Comparison of ENCODE assay signal across 8 cellular contexts in genomic region chr6:89375902-89376301, GRCh38. TPM values are rescaled to one million over a fixed set of nuclear protein-coding genes. Genes with fewer than 3 reads are reported as not detected.
A peak's percentile ranks its signal among the peaks of the same experiment; 100 is the strongest.
DNase-seq lines count a peak whose midpoint lies in the region; ATAC-seq, FAIRE-seq and TF ChIP-seq lines count a peak whose summit lies in the region.
"Had no signal": no experiment of that assay in that cellular context is flagged by ENCODE, and none has a peak within 500 bp of the region (broad histone marks: within the 10 kb centered on the region; RNA-seq: fewer than 3 reads in every experiment).

No MANE protein-coding gene starts in this region.

- no peaks in the 10 kb centered on the region for H3F3A ChIP-seq in PC-9 (ENCODE audit: insufficient read depth, low read depth)

- H3K27me3 ChIP-seq in CD8-positive, alpha-beta memory T cell (ENCODE audit: insufficient read depth, low read length, poor library complexity, severe bottlenecking) = no peaks in the 10 kb centered on the region
- H3K27me3 ChIP-seq in KMS-11 (ENCODE audit: insufficient read depth, low read depth) (no peaks in the 10 kb centered on the region), PC-9 (ENCODE audit: insufficient read depth, low read depth) (no peaks in the 10 kb centered on the region), breast epithelium (no peaks in the 10 kb centered on the region), HepG2 (ENCODE audit: control insufficient read depth in 1 of 2, insufficient read depth in 2 of 2, low read length in 2 of 2) (no peaks in the 10 kb centered on the region; a peak in 1 of 5 replicates)

- TF ChIP-seq CTCF in KMS-11 (conservative IDR thresholded peaks at IDR 0.05; ENCODE audit: low read depth, low read length) = no peak
- TF ChIP-seq CTCF in PC-9 (conservative IDR thresholded peaks at IDR 0.05) = no peak
- TF ChIP-seq CTCF in breast epithelium (IDR thresholded peaks at IDR 0.05) = no peak
- TF ChIP-seq CTCF in HepG2 (CRISPR knock-in tag; IDR thresholded peaks at IDR 0.05) = no peak

- TF ChIP-seq RAD21 in HepG2 (CRISPR knock-in tag; IDR thresholded peaks at IDR 0.05) = no peak

- H3K4me1 ChIP-seq in CD8-positive, alpha-beta memory T cell (ENCODE audit: insufficient read depth, low read length) = peaks cover 19% of the 10 kb centered on the region
- H3K4me1 ChIP-seq in KMS-11 (ENCODE audit: low read depth, poor library complexity, severe bottlenecking) (peaks cover 71% of the 10 kb centered on the region), PC-9 (replicated peaks; ENCODE audit: insufficient read depth) (peaks cover 15% of the 10 kb centered on the region), breast epithelium (no peaks in the 10 kb centered on the region), HepG2 (ENCODE audit: insufficient read depth, low read length) (0 out of 2 replicates have a peak, but pooled peaks cover 7% of the 10 kb centered on the region)

- H3K4me3 Mint-ChIP-seq in CD8-positive, alpha-beta memory T cell = no peak overlapping the region
- H3K4me3 Mint-ChIP-seq in naive thymus-derived CD8-positive, alpha-beta T cell = peak overlapping the region in 1 of 10 donors; percentile 6

- H3K4me1 Mint-ChIP-seq in CD8-positive, alpha-beta memory T cell = peaks cover 19 to 36% (median 23%) of the 10 kb centered on the region in 3 donors
- peaks cover 4 to 37% (median 18%) of the 10 kb centered on the region in 4 donors for H3K4me1 Mint-ChIP-seq in naive thymus-derived CD8-positive, alpha-beta T cell

- TF ChIP-seq POLR2A in breast epithelium (IDR thresholded peaks at IDR 0.05) (no peak), HepG2 (IDR thresholded peaks at IDR 0.05; ENCODE audit: insufficient read depth in 1 of 2, low read depth in 2 of 2, low read length in 2 of 2) (no peak)

- 72% methylated on average over 4 of the region's 4 CpGs for WGBS in HepG2 (ENCODE audit: low lambda C conversion rate)

- no peak overlapping the region for H3K27ac ChIP-seq in CD8-positive, alpha-beta memory T cell (ENCODE audit: low read depth, low read length)
- peak overlapping the region; percentile 50; the same call in 1 of the 2 replicates for H3K27ac ChIP-seq in KMS-11
- H3K27ac ChIP-seq in PC-9 = no peak overlapping the region
- H3K27ac ChIP-seq in breast epithelium = peak overlapping the region in 1 of 2 donors; percentile 29
- H3K27ac ChIP-seq in HepG2 (ENCODE audit: extremely low read length, insufficient read depth, low read length) = no peak overlapping the region

- no peak for FAIRE-seq in HepG2 (lab: Jason Lieb, UNC)
- FAIRE-seq: urothelium cell line had no signal

- peak overlapping the region in 7 of 8 donors; percentile 57 to 85 (median 73) for H3K27ac Mint-ChIP-seq in CD8-positive, alpha-beta memory T cell
- H3K27ac Mint-ChIP-seq in naive thymus-derived CD8-positive, alpha-beta T cell = peak overlapping the region in 8 of 10 donors; percentile 2 to 44 (median 20)

- no peaks in the 10 kb centered on the region for H3K36me3 Mint-ChIP-seq in CD8-positive, alpha-beta memory T cell
- no peaks in the 10 kb centered on the region for H3K36me3 Mint-ChIP-seq in naive thymus-derived CD8-positive, alpha-beta T cell

- intact Hi-C loops in PC-9 (cut with micrococcal nuclease; ENCODE audit: unreplicated experiment) (no loop called here), breast epithelium (cut with DNase I; ENCODE audit: low total_unique reads) (no loop called here), HepG2 (cut with micrococcal nuclease; ENCODE audit: unreplicated experiment) (loop anchor here (5.0 to 10.0 kb wide), 2 partner anchors 236 to 391 kb away; no protein-coding TSS in a partner anchor)

- in situ Hi-C loops in HepG2 (cut with HindIII; ENCODE audit: extremely low pct_ligation_motif_present, low pct_unique_long_range_greater_than_20kb) = no loop called here

- H3K79me2 ChIP-seq in KMS-11 (ENCODE audit: insufficient read depth, low read depth) (no peaks in the 10 kb centered on the region), PC-9 (ENCODE audit: low read depth) (no peaks in the 10 kb centered on the region), HepG2 (ENCODE audit: insufficient read depth, low read length) (no peaks in the 10 kb centered on the region)

- BruUV-seq in PC-9 (replicated peaks; lab: Mats Ljungman, UMichigan) (no TSS peak), HepG2 (replicated peaks; lab: Mats Ljungman, UMichigan) (no TSS peak)

- POLR2A ChIA-PET in CD8-positive, alpha-beta memory T cell (lab: Charles Lee) = interaction anchor here (0.5 to 1.5 kb wide), 2 partner anchors 23 to 295 kb away, joined by 3 to 4 read pairs; partner anchors contain the start of genes PNRC1 and UBE2J1
- POLR2A ChIA-PET in PC-9 (lab: Charles Lee; ENCODE audit: unreplicated experiment) = no interaction called here
- POLR2A ChIA-PET in naive thymus-derived CD8-positive, alpha-beta T cell (lab: Charles Lee) = interaction anchor here (0.7 to 1.1 kb wide), 2 partner anchors 23 to 296 kb away, joined by 4 to 5 read pairs; partner anchors contain the start of genes PNRC1 and UBE2J1
- POLR2A ChIA-PET in HepG2 (lab: Yijun Ruan, JAX) = interaction anchor here (0.6 to 0.8 kb wide), 2 partner anchors 23 to 42 kb away, joined by 3 read pairs; no protein-coding TSS in a partner anchor

- H3K4me2 ChIP-seq in KMS-11 = peak overlapping the region; percentile 73
- peak overlapping the region; percentile 28; the same call in 1 of the 2 replicates for H3K4me2 ChIP-seq in PC-9
- H3K4me2 ChIP-seq in HepG2 (ENCODE audit: low read depth, low read length) = no peak overlapping the region

- H3K9me3 Mint-ChIP-seq in CD8-positive, alpha-beta memory T cell = no peaks in the 10 kb centered on the region
- H3K9me3 Mint-ChIP-seq in naive thymus-derived CD8-positive, alpha-beta T cell = no peaks in the 10 kb centered on the region

- no peak overlapping the region for H2AFZ ChIP-seq in KMS-11 (ENCODE audit: low read depth)
- no peak overlapping the region for H2AFZ ChIP-seq in PC-9
- H2AFZ ChIP-seq in HepG2 (ENCODE audit: low read length) = no peak overlapping the region

- H3K4me3 ChIP-seq in CD8-positive, alpha-beta memory T cell (ENCODE audit: low read length) = no peak overlapping the region
- H3K4me3 ChIP-seq in KMS-11 (IDR thresholded peaks at IDR 0.05; ENCODE audit: insufficient read depth, low read depth, low read length) (no peak overlapping the region), PC-9 (no peak overlapping the region), breast epithelium (no peak overlapping the region), HepG2 (replicated peaks in 1 of 3; ENCODE audit: insufficient read depth in 1 of 3, low read depth in 2 of 3, low read length in 3 of 3) (no peak overlapping the region)

- no peaks in the 10 kb centered on the region for H3K36me3 ChIP-seq in CD8-positive, alpha-beta memory T cell (ENCODE audit: insufficient read depth, low read length)
- H3K36me3 ChIP-seq in KMS-11 (ENCODE audit: insufficient read depth) = no peaks in the 10 kb centered on the region
- H3K36me3 ChIP-seq in PC-9 (ENCODE audit: low read depth) = no peaks in the 10 kb centered on the region
- no peaks in the 10 kb centered on the region for H3K36me3 ChIP-seq in breast epithelium
- H3K36me3 ChIP-seq in HepG2 (replicated peaks in 1 of 2; ENCODE audit: control insufficient read depth in 1 of 2, insufficient read depth in 2 of 2, low read length in 2 of 2) = no peaks in the 10 kb centered on the region

- H3K9me3 ChIP-seq in CD8-positive, alpha-beta memory T cell (ENCODE audit: low read length) = no peaks in the 10 kb centered on the region
- H3K9me3 ChIP-seq in PC-9 (ENCODE audit: insufficient read depth, low read depth) = no peaks in the 10 kb centered on the region
- H3K9me3 ChIP-seq in breast epithelium = no peaks in the 10 kb centered on the region
- H3K9me3 ChIP-seq in HepG2 (ENCODE audit: low read length) = no peaks in the 10 kb centered on the region

- H3K9ac ChIP-seq in KMS-11 = no peak overlapping the region
- no peak overlapping the region for H3K9ac ChIP-seq in HepG2 (ENCODE audit: insufficient read depth, low read depth, low read length)

- DNase-seq in CD8-positive, alpha-beta memory T cell = no peak
- DNase-seq in PC-9 = no peak
- no peak for DNase-seq in naive thymus-derived CD8-positive, alpha-beta T cell
- no peak for DNase-seq in HK-2 (ENCODE audit: unreplicated experiment)
- no peak for DNase-seq in breast epithelium (ENCODE audit: low spot score in 2 of 2)
- no peak for DNase-seq in HepG2 (ENCODE audit: low spot score)

- CTCF ChIA-PET in CD8-positive, alpha-beta memory T cell (lab: Charles Lee) = interaction anchor here (0.7 to 2.2 kb wide), 8 partner anchors 9 to 57 kb away, joined by 3 to 10 read pairs (median 6); partner anchors contain the start of gene RRAGD
- CTCF ChIA-PET in PC-9 (lab: Charles Lee) (no interaction called here), HepG2 (lab: Yijun Ruan, JAX; ENCODE audit: low intra/inter-chr PET ratio, low total read pairs) (interaction anchor here (1.3 kb wide), 1 partner anchor 64 kb away, joined by 4 read pairs; no protein-coding TSS in a partner anchor)

- no peak for TF ChIP-seq EP300 in HepG2 (IDR thresholded peaks at IDR 0.05; ENCODE audit: low read depth in 2 of 2, low read length in 2 of 2)
- TF ChIP-seq EP300 in HepG2 (CRISPR knock-in tag; IDR thresholded peaks at IDR 0.05; ENCODE audit: borderline replicate concordance) = no peak

- H3K27me3 Mint-ChIP-seq in CD8-positive, alpha-beta memory T cell = peaks cover 0 to 9% of the 10 kb centered on the region in 2 donors
- H3K27me3 Mint-ChIP-seq in naive thymus-derived CD8-positive, alpha-beta T cell = no peaks in the 10 kb centered on the region

- H3K9me2 ChIP-seq in PC-9 (ENCODE audit: insufficient read depth) = no peaks in the 10 kb centered on the region

- H4K20me1 ChIP-seq in KMS-11 (ENCODE audit: insufficient read depth) = no peaks in the 10 kb centered on the region
- no peaks in the 10 kb centered on the region for H4K20me1 ChIP-seq in PC-9 (ENCODE audit: insufficient read depth)
- H4K20me1 ChIP-seq in HepG2 (ENCODE audit: insufficient read depth, low read length) = no peaks in the 10 kb centered on the region

- ATAC-seq in naive thymus-derived CD8-positive, alpha-beta T cell = no peak
- no peak for ATAC-seq in HepG2

RNA-seq across cellular contexts. Expression of gene UBE2J1, which starts 23.4 kb away (rescaled TPM):
- 10 to 100 TPM; 27.1 to 27.2 TPM for total RNA-seq in CD8-positive, alpha-beta memory T cell
- 36.0 TPM for polyA plus RNA-seq in CD8-positive, alpha-beta memory T cell
- total RNA-seq in PC-9 (2021) (19.8 and 29.0 TPM in 2 replicates), breast epithelium (10 to 100 TPM; 23.4 to 40.1 (median 34.4) TPM), HepG2 (2016; rRNA removed; fragmentation: Illumina TruSeq; extraction: Trizol) (19.3 and 29.5 TPM in 2 replicates)
- total RNA-seq in naive thymus-derived CD8-positive, alpha-beta T cell = 10 to 100 TPM; 18.8 to 19.7 TPM
- polyA plus RNA-seq in naive thymus-derived CD8-positive, alpha-beta T cell = 10 to 100 TPM; 24.8 to 30.8 (median 27.5) TPM
- total RNA-seq in HepG2 (2016; cell fraction: cytosol; rRNA removed; fragmentation: Illumina TruSeq; extraction: Trizol; ENCODE audit: low read depth) = 13.5 and 15.0 TPM in 2 replicates
- 20.1 and 28.2 TPM in 2 replicates for total RNA-seq in HepG2 (2016; cell fraction: insoluble cytoplasmic fraction; rRNA removed; fragmentation: Illumina TruSeq; extraction: Trizol)
- total RNA-seq in HepG2 (2016; cell fraction: membrane; rRNA removed; fragmentation: Illumina TruSeq; extraction: Trizol) = 34.9 and 36.8 TPM in 2 replicates
- total RNA-seq in HepG2 (2016; cell fraction: nucleus; rRNA removed; fragmentation: Illumina TruSeq; extraction: Trizol) = 10.8 and 11.8 TPM in 2 replicates
- polyA plus RNA-seq in HepG2 (2011; rRNA removed) = 18.6 and 24.6 TPM in 2 replicates
- 12.1 and 17.5 TPM in 2 replicates for polyA plus RNA-seq in HepG2 (2011; cell fraction: cytosol; rRNA removed)
- polyA plus RNA-seq in HepG2 (2011; cell fraction: nucleus; rRNA removed) = 5.8 and 6.6 TPM in 2 replicates
- polyA plus RNA-seq in HepG2 (2012) = 15.8 and 17.0 TPM in 2 replicates
- 26.2 and 31.5 TPM in 2 replicates for polyA plus RNA-seq in HepG2 (2016; cell fraction: cytosol; fragmentation: Illumina TruSeq; extraction: Trizol; ENCODE audit: low read depth)
- polyA plus RNA-seq in HepG2 (2016; cell fraction: insoluble cytoplasmic fraction; fragmentation: Illumina TruSeq; extraction: Trizol; ENCODE audit: low read depth) = 52.7 and 53.8 TPM in 2 replicates
- 47.6 and 48.7 TPM in 2 replicates for polyA plus RNA-seq in HepG2 (2016; cell fraction: membrane; fragmentation: Illumina TruSeq; extraction: Trizol; ENCODE audit: low read depth)
- 22.0 and 22.5 TPM in 2 replicates for polyA plus RNA-seq in HepG2 (2016; cell fraction: nucleus; fragmentation: Illumina TruSeq; extraction: Trizol; ENCODE audit: insufficient read depth, low read depth)
- polyA minus RNA-seq in HepG2 (2011; rRNA and poly(A)+ RNA removed; ENCODE audit: low replicate concordance) = 10.0 and 15.8 TPM in 2 replicates
- polyA minus RNA-seq in HepG2 (2011; cell fraction: cytosol; rRNA and poly(A)+ RNA removed) = 13.7 and 13.9 TPM in 2 replicates
- 18.8 and 20.0 TPM in 2 replicates for polyA minus RNA-seq in HepG2 (2011; cell fraction: nucleus; rRNA and poly(A)+ RNA removed)

RNA-seq across cellular contexts. Expression of gene RRAGD, which starts 36.2 kb away (rescaled TPM):
- 1 to 10 TPM; 7.3 to 8.7 TPM for total RNA-seq in CD8-positive, alpha-beta memory T cell
- 1.4 TPM for polyA plus RNA-seq in CD8-positive, alpha-beta memory T cell
- 0.18 TPM in 1 of 2 replicates, not detected in the other for total RNA-seq in PC-9 (2021)
- 1 to 10 TPM; 3.5 to 3.9 TPM for total RNA-seq in naive thymus-derived CD8-positive, alpha-beta T cell
- 1 to 10 TPM; 1.1 to 2.8 (median 1.6) TPM for polyA plus RNA-seq in naive thymus-derived CD8-positive, alpha-beta T cell
- 10 to 100 TPM; 12.8 to 38.6 (median 23.9) TPM for total RNA-seq in breast epithelium
- total RNA-seq in HepG2 (2016; rRNA removed; fragmentation: Illumina TruSeq; extraction: Trizol) = 0.35 and 0.39 TPM in 2 replicates
- total RNA-seq in HepG2 (2016; cell fraction: cytosol; rRNA removed; fragmentation: Illumina TruSeq; extraction: Trizol; ENCODE audit: low read depth) = 0.26 and 0.30 TPM in 2 replicates
- total RNA-seq in HepG2 (2016; cell fraction: insoluble cytoplasmic fraction; rRNA removed; fragmentation: Illumina TruSeq; extraction: Trizol) = 0.30 and 0.63 TPM in 2 replicates
- total RNA-seq in HepG2 (2016; cell fraction: membrane; rRNA removed; fragmentation: Illumina TruSeq; extraction: Trizol) = 0.69 and 1.1 TPM in 2 replicates
- total RNA-seq in HepG2 (2016; cell fraction: nucleus; rRNA removed; fragmentation: Illumina TruSeq; extraction: Trizol) = 0.28 and 0.53 TPM in 2 replicates
- polyA plus RNA-seq in HepG2 (2011; rRNA removed) = 0.53 and 0.57 TPM in 2 replicates
- 0.12 and 0.37 TPM in 2 replicates for polyA plus RNA-seq in HepG2 (2011; cell fraction: cytosol; rRNA removed)
- polyA plus RNA-seq in HepG2 (2011; cell fraction: nucleus; rRNA removed) = 0.05 and 0.06 TPM in 2 replicates
- 0.21 and 0.85 TPM in 2 replicates for polyA plus RNA-seq in HepG2 (2012)
- 0.37 and 0.38 TPM in 2 replicates for polyA plus RNA-seq in HepG2 (2016; cell fraction: cytosol; fragmentation: Illumina TruSeq; extraction: Trizol; ENCODE audit: low read depth)
- polyA plus RNA-seq in HepG2 (2016; cell fraction: insoluble cytoplasmic fraction; fragmentation: Illumina TruSeq; extraction: Trizol; ENCODE audit: low read depth) = 0.17 and 0.53 TPM in 2 replicates
- 0.69 and 0.86 TPM in 2 replicates for polyA plus RNA-seq in HepG2 (2016; cell fraction: membrane; fragmentation: Illumina TruSeq; extraction: Trizol; ENCODE audit: low read depth)
- 0.22 TPM in 1 of 2 replicates, not detected in the other for polyA plus RNA-seq in HepG2 (2016; cell fraction: nucleus; fragmentation: Illumina TruSeq; extraction: Trizol; ENCODE audit: insufficient read depth, low read depth)
- polyA minus RNA-seq in HepG2 (2011; rRNA and poly(A)+ RNA removed; ENCODE audit: low replicate concordance) = 0.26 TPM in 1 of 2 replicates, not detected in the other
- 0.62 and 1.3 TPM in 2 replicates for polyA minus RNA-seq in HepG2 (2011; cell fraction: cytosol; rRNA and poly(A)+ RNA removed)
- 0.12 and 0.13 TPM in 2 replicates for polyA minus RNA-seq in HepG2 (2011; cell fraction: nucleus; rRNA and poly(A)+ RNA removed)

RNA-seq across cellular contexts. Expression of gene ANKRD6, which starts 57.0 kb away (rescaled TPM):
- 1 to 10 TPM; 3.0 to 3.4 TPM for total RNA-seq in CD8-positive, alpha-beta memory T cell
- 2.8 TPM for polyA plus RNA-seq in CD8-positive, alpha-beta memory T cell
- total RNA-seq in PC-9 (2021) (1.8 and 2.7 TPM in 2 replicates), breast epithelium (10 to 100 TPM in 2 of 3 donors, 1 to 10 TPM in 1; 9.6 to 23.7 (median 18.0) TPM), HepG2 (2016; rRNA removed; fragmentation: Illumina TruSeq; extraction: Trizol) (0.13 and 0.18 TPM in 2 replicates)
- total RNA-seq in naive thymus-derived CD8-positive, alpha-beta T cell = 1 to 10 TPM; 4.6 to 5.8 TPM
- polyA plus RNA-seq in naive thymus-derived CD8-positive, alpha-beta T cell = 1 to 10 TPM; 2.1 to 3.1 (median 3.0) TPM
- total RNA-seq in HepG2 (2016; cell fraction: cytosol; rRNA removed; fragmentation: Illumina TruSeq; extraction: Trizol; ENCODE audit: low read depth) = not detected in 2 replicates
- total RNA-seq in HepG2 (2016; cell fraction: insoluble cytoplasmic fraction; rRNA removed; fragmentation: Illumina TruSeq; extraction: Trizol) = 0.24 and 0.32 TPM in 2 replicates
- 0.17 and 0.49 TPM in 2 replicates for total RNA-seq in HepG2 (2016; cell fraction: membrane; rRNA removed; fragmentation: Illumina TruSeq; extraction: Trizol)
- total RNA-seq in HepG2 (2016; cell fraction: nucleus; rRNA removed; fragmentation: Illumina TruSeq; extraction: Trizol) = 0.41 TPM in 1 of 2 replicates, not detected in the other
- 0.36 and 0.48 TPM in 2 replicates for polyA plus RNA-seq in HepG2 (2011; rRNA removed)
- polyA plus RNA-seq in HepG2 (2011; cell fraction: cytosol; rRNA removed) = 0.09 and 0.44 TPM in 2 replicates
- polyA plus RNA-seq in HepG2 (2011; cell fraction: nucleus; rRNA removed) = 0.34 and 0.47 TPM in 2 replicates
- polyA plus RNA-seq in HepG2 (2012) = 0.15 and 0.28 TPM in 2 replicates
- polyA plus RNA-seq in HepG2 (2016; cell fraction: cytosol; fragmentation: Illumina TruSeq; extraction: Trizol; ENCODE audit: low read depth) = 0.19 and 0.32 TPM in 2 replicates
- 0.36 and 0.38 TPM in 2 replicates for polyA plus RNA-seq in HepG2 (2016; cell fraction: insoluble cytoplasmic fraction; fragmentation: Illumina TruSeq; extraction: Trizol; ENCODE audit: low read depth)
- 0.35 and 0.37 TPM in 2 replicates for polyA plus RNA-seq in HepG2 (2016; cell fraction: membrane; fragmentation: Illumina TruSeq; extraction: Trizol; ENCODE audit: low read depth)
- 0.61 and 1.2 TPM in 2 replicates for polyA plus RNA-seq in HepG2 (2016; cell fraction: nucleus; fragmentation: Illumina TruSeq; extraction: Trizol; ENCODE audit: insufficient read depth, low read depth)
- polyA minus RNA-seq in HepG2 (2011; rRNA and poly(A)+ RNA removed; ENCODE audit: low replicate concordance) = 0.10 TPM in 1 of 2 replicates, not detected in the other
- not detected in 2 replicates for polyA minus RNA-seq in HepG2 (2011; cell fraction: cytosol; rRNA and poly(A)+ RNA removed)
- 0.25 and 0.26 TPM in 2 replicates for polyA minus RNA-seq in HepG2 (2011; cell fraction: nucleus; rRNA and poly(A)+ RNA removed)
